1 cellular context compared by ENCODE assay signal in genomic region chr13:110799246-110800236, GRCh38.
TF ChIP-seq lines count a peak whose summit lies in the region.

No MANE protein-coding gene starts in this region.

TF ChIP-seq in H1, 55 proteins besides CTCF, POLR2A, EP300 and RAD21 (continued from another document):
- TF ChIP-seq ATF2 (IDR thresholded peaks at IDR 0.05; ENCODE audit: low read length), result no peak
- TF ChIP-seq KDM1A (IDR thresholded peaks at IDR 0.05; ENCODE audit: borderline replicate concordance, low read length), result no peak
- no peak for TF ChIP-seq NRF1 (IDR thresholded peaks at IDR 0.05; ENCODE audit: low read depth, low read length)
